ENCODE assay signal across 32 cellular contexts in the genomic region with DNA sequence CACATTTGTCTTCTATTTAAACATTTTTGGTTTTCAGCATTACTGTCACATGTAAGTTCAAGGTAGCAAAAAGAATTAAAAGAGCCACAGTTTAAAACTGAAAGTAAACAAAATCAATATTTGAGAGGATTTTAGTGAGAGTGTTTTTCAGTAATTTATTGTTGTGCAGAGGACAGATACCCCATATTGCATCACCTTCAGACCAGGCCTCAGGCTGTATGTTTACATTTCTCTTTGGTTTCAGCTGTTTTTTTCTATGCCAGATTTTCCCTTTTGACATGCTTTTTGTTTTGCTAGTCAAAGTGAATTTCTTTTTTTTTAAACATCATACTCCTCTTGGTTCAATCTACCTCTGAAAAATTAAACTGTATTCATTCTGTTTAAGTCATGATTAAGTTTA. TPM values are rescaled to one million over a fixed set of nuclear protein-coding genes. Genes with fewer than 3 reads are reported as not detected.
DNase-seq lines count a peak whose midpoint lies in the region; ATAC-seq and TF ChIP-seq lines count a peak whose summit lies in the region.
"Had no signal": no experiment of that assay in that cellular context is flagged by ENCODE, and none has a peak within 500 bp of the region (broad histone marks: within the 10 kb centered on the region; RNA-seq: fewer than 3 reads in every experiment).

No MANE protein-coding gene starts in this region.

- H3K9me3 Mint-ChIP-seq in WTC11 = no peaks in the 10 kb centered on the region
- H3K9me3 Mint-ChIP-seq: activated CD4-positive, alpha-beta memory T cell treated with anti-CD3 and anti-CD28 coated beads for 36 hours; activated naive CD4-positive, alpha-beta T cell treated with anti-CD3 and anti-CD28 coated beads, Interleukin-2, amount 50 U/mL, for 24 hours; effector memory CD8-positive, alpha-beta T cell had no signal

- no peaks in the 10 kb centered on the region for H3K27me3 ChIP-seq in GM23248 (replicated peaks; ENCODE audit: insufficient read depth)
- no peaks in the 10 kb centered on the region for H3K27me3 ChIP-seq in IMR-90 (ENCODE audit: control insufficient read depth, insufficient read depth, low read length)
- H3K27me3 ChIP-seq in liver (ENCODE audit: control insufficient read depth in 4 of 4, insufficient read depth in 4 of 4, low read length in 3 of 4) = no peaks in the 10 kb centered on the region
- H3K27me3 ChIP-seq in BE2C = no peaks in the 10 kb centered on the region
- H3K27me3 ChIP-seq: foreskin keratinocyte, heart left ventricle, suprapubic skin had no signal

- H2AK5ac ChIP-seq in IMR-90 (ENCODE audit: low read depth, low read length) = no peak overlapping the region

- H3K9ac ChIP-seq in GM23248 (no peak overlapping the region), IMR-90 (ENCODE audit: low read depth, low read length) (no peak overlapping the region), liver (ENCODE audit: low read depth in 1 of 2, low read length in 2 of 2) (peak overlapping the region in 1 of 2 donors; percentile 3)
- H3K9ac ChIP-seq: parathyroid adenoma, SK-N-SH had no signal

- no peaks in the 10 kb centered on the region for H3K79me1 ChIP-seq in IMR-90 (ENCODE audit: low read depth in 1 of 2, low read length in 2 of 2)

- DNase-seq in GM23248 (no peak), IMR-90 (no peak), WTC11 (ENCODE audit: low spot score) (no peak), BE2C (no peak)
- no peak for DNase-seq in stimulated activated naive CD8-positive, alpha-beta T cell treated with anti-CD3 and anti-CD28 coated beads, Interleukin-15, Interleukin-2, amounts not matched to agents 100 U/mL and 50 U/mL, for 24 hours
- DNase-seq: activated CD4-positive, alpha-beta memory T cell treated with anti-CD3 and anti-CD28 coated beads for 36 hours; activated CD4-positive, CD25-positive, alpha-beta regulatory T cell treated with anti-CD3 and anti-CD28 coated beads, Interleukin-2, amount 50 U/mL, for 72 hours; activated CD8-positive, alpha-beta memory T cell treated with anti-CD3 and anti-CD28 coated beads, Interleukin-2, amount 50 U/mL, for 48 hours; aorta; Caco-2; cortex of kidney; DMS79 treated with DMSO at 0.1 percent for 48 hours; effector memory CD8-positive, alpha-beta T cell; erythroblast; foreskin keratinocyte; GF-D8; heart left ventricle; mammary epithelial cell; NCI-H524 treated with DMSO at 0.1 percent for 48 hours; right cardiac atrium; RPMI8226; SK-N-SH; stimulated activated CD4-positive, alpha-beta T cell treated with anti-CD3 and anti-CD28 coated beads, Interleukin-12 subunit alpha, Interleukin-12 subunit beta, amount 100 ng/mL, for 4 hours; stimulated activated CD4-positive, alpha-beta T cell treated with anti-CD3 and anti-CD28 coated beads, Interleukin-4, amount 100 ng/mL, for 1 hour; T-helper 17 cell had no signal

- H3K4me1 Mint-ChIP-seq in WTC11 = peaks cover 6% of the 10 kb centered on the region
- H3K4me1 Mint-ChIP-seq: activated naive CD4-positive, alpha-beta T cell treated with anti-CD3 and anti-CD28 coated beads, Interleukin-2, amount 50 U/mL, for 24 hours; T-helper 17 cell had no signal

- CTCF ChIA-PET in IMR-90 (lab: Yijun Ruan, JAX) = interaction anchor here (0.6 kb wide), 1 partner anchor 83 kb away, joined by 3 read pairs; no protein-coding TSS in a partner anchor
- CTCF ChIA-PET in WTC11 (lab: Charles Lee) = interaction anchor here (1.0 kb wide), 1 partner anchor 9 kb away, joined by 4 read pairs; no protein-coding TSS in a partner anchor

- no peak overlapping the region for H3K23ac ChIP-seq in IMR-90 (ENCODE audit: low read depth, low read length)

- in situ Hi-C loops in GM23248 (cut with MboI) (no loop called here), IMR-90 (cut with MboI; ENCODE audit: low sequenced_read_pairs) (no loop called here)

- H3K4me1 ChIP-seq in GM23248 (ENCODE audit: insufficient read depth) (peaks cover 6% of the 10 kb centered on the region), IMR-90 (ENCODE audit: control insufficient read depth, insufficient read depth, low read length) (no peaks in the 10 kb centered on the region), liver (ENCODE audit: control insufficient read depth in 4 of 4, insufficient read depth in 4 of 4, low read length in 3 of 4) (peaks cover 0 to 13% (median 2%) of the 10 kb centered on the region in 4 donors), BE2C (peaks cover 24% of the 10 kb centered on the region)
- H3K4me1 ChIP-seq: Caco-2, foreskin keratinocyte, HAP-1, parathyroid adenoma, suprapubic skin had no signal

- no peak overlapping the region for H2BK20ac ChIP-seq in IMR-90 (ENCODE audit: low read depth, low read length)

- no peaks in the 10 kb centered on the region for H3K36me3 Mint-ChIP-seq in WTC11
- H3K36me3 Mint-ChIP-seq: activated CD4-positive, alpha-beta memory T cell treated with anti-CD3 and anti-CD28 coated beads for 36 hours; activated naive CD4-positive, alpha-beta T cell treated with anti-CD3 and anti-CD28 coated beads, Interleukin-2, amount 50 U/mL, for 24 hours had no signal

- H4K20me1 ChIP-seq in GM23248 (ENCODE audit: insufficient read depth) (no peaks in the 10 kb centered on the region), IMR-90 (ENCODE audit: insufficient read depth, low read length) (no peaks in the 10 kb centered on the region)

- H3K4ac ChIP-seq in IMR-90 (ENCODE audit: low read depth, low read length) = no peak overlapping the region

- H3K56ac ChIP-seq in IMR-90 (ENCODE audit: extremely low read depth, insufficient read depth, low read length) = no peak overlapping the region

- peak overlapping the region; percentile 52 for H2AFZ ChIP-seq in GM23248
- no peak overlapping the region for H2AFZ ChIP-seq in IMR-90 (replicated peaks; ENCODE audit: low read length, poor library complexity)
- H2AFZ ChIP-seq: parathyroid adenoma had no signal

- H3K9me2 ChIP-seq in GM23248 (ENCODE audit: insufficient read depth) = no peaks in the 10 kb centered on the region; the same call in 1 of the 2 replicates
- H3K9me2 ChIP-seq: SK-N-SH had no signal

- peak overlapping the region; percentile 10; the same call in 1 of the 2 replicates for H3K4me3 ChIP-seq in GM23248
- H3K4me3 ChIP-seq in IMR-90 (ENCODE audit: insufficient read depth, low read depth, low read length) = no peak overlapping the region
- no peak overlapping the region for H3K4me3 ChIP-seq in liver (ENCODE audit: low read depth in 1 of 3, low read length in 3 of 3)
- no peak overlapping the region for H3K4me3 ChIP-seq in BE2C (ENCODE audit: low read depth, low read length)
- H3K4me3 ChIP-seq: HAP-1, heart left ventricle, suprapubic skin had no signal

- no peak overlapping the region for H2BK15ac ChIP-seq in IMR-90 (ENCODE audit: low read depth, low read length)

- no peak overlapping the region for H3K4me2 ChIP-seq in GM23248 (ENCODE audit: unreplicated experiment)
- no peak overlapping the region for H3K4me2 ChIP-seq in IMR-90 (ENCODE audit: low read depth, low read length)
- H3K4me2 ChIP-seq: SK-N-SH had no signal

- ATAC-seq in IMR-90 (ENCODE audit: low read depth) = no peak
- no peak for ATAC-seq in WTC11
- no peak for ATAC-seq in GM18858 (IDR thresholded peaks at IDR 0.05; ENCODE audit: unreplicated experiment)
- ATAC-seq in stimulated activated naive CD8-positive, alpha-beta T cell treated with anti-CD3 and anti-CD28 coated beads, Interleukin-15, Interleukin-2, amounts not matched to agents 100 U/mL and 50 U/mL, for 24 hours = no peak
- ATAC-seq: effector memory CD8-positive, alpha-beta T cell; foreskin keratinocyte; heart left ventricle; right cardiac atrium; T-helper 17 cell had no signal

- H4K91ac ChIP-seq in IMR-90 (ENCODE audit: insufficient read depth, low read depth, low read length) = no peak overlapping the region

- no peak overlapping the region for H3K18ac ChIP-seq in IMR-90 (ENCODE audit: low read depth, low read length)

- POLR2A ChIA-PET in IMR-90 (lab: Charles Lee; ENCODE audit: unreplicated experiment) = no interaction called here
- POLR2A ChIA-PET in WTC11 (lab: Charles Lee) = interaction anchor here (0.6 to 1.0 kb wide), 3 partner anchors 12 to 795 kb away, joined by 3 to 5 read pairs (median 4); no protein-coding TSS in a partner anchor

- no peak overlapping the region for H4K8ac ChIP-seq in IMR-90 (ENCODE audit: low read depth in 2 of 2, low read length in 2 of 2)

- H3K79me2 ChIP-seq in GM23248 (ENCODE audit: insufficient read depth) = no peaks in the 10 kb centered on the region
- H3K79me2 ChIP-seq: parathyroid adenoma had no signal

- no peak overlapping the region for H3K27ac Mint-ChIP-seq in WTC11
- H3K27ac Mint-ChIP-seq: activated CD4-positive, alpha-beta memory T cell treated with anti-CD3 and anti-CD28 coated beads for 36 hours; activated naive CD4-positive, alpha-beta T cell treated with anti-CD3 and anti-CD28 coated beads, Interleukin-2, amount 50 U/mL, for 24 hours; effector memory CD8-positive, alpha-beta T cell; T-helper 17 cell had no signal

- TF ChIP-seq CTCF in IMR-90 (conservative IDR thresholded peaks at IDR 0.05; ENCODE audit: low read depth, low read length) (no peak), WTC11 (IDR thresholded peaks at IDR 0.05) (no peak), liver (IDR thresholded peaks at IDR 0.05; ENCODE audit: low read depth, low read length, missing input control) (no peak), BE2C (IDR thresholded peaks at IDR 0.05; ENCODE audit: low read depth, low read length) (no peak)

- BruUV-seq in IMR-90 (replicated peaks; lab: Mats Ljungman, UMichigan) = no TSS peak

- TF ChIP-seq RAD21 in IMR-90 (IDR thresholded peaks at IDR 0.05; ENCODE audit: low read length) = no peak
- peak; percentile 7 to 14 for TF ChIP-seq RAD21 in liver (IDR thresholded peaks at IDR 0.05)

- H3F3A ChIP-seq in GM23248 (ENCODE audit: insufficient read depth) = no peaks in the 10 kb centered on the region

- dilution Hi-C loops in IMR-90 (cut with HindIII; ENCODE audit: low sequenced_read_pairs, unreplicated experiment) = no loop called here

- no peak overlapping the region for H4K5ac ChIP-seq in IMR-90 (ENCODE audit: low read depth, low read length)

- no peak overlapping the region for H2BK120ac ChIP-seq in IMR-90 (ENCODE audit: low read depth, low read length)

- intact Hi-C loops in IMR-90 (cut with micrococcal nuclease) = no loop called here

- TF ChIP-seq POLR2A in IMR-90 (IDR thresholded peaks at IDR 0.05; ENCODE audit: low read depth, low read length) = no peak

- H3K27ac ChIP-seq in GM23248 (no peak overlapping the region), IMR-90 (ENCODE audit: insufficient read depth, low read length) (no peak overlapping the region), liver (ENCODE audit: low read depth in 1 of 2, low read length in 2 of 2) (peak overlapping the region; percentile 1 to 13)
- H3K27ac ChIP-seq: C4-2B, foreskin keratinocyte, heart left ventricle, parathyroid adenoma, suprapubic skin had no signal

- H3K9me1 ChIP-seq in IMR-90 (ENCODE audit: insufficient read depth, low read length) = no peaks in the 10 kb centered on the region

- no peaks in the 10 kb centered on the region for H3K27me3 Mint-ChIP-seq in WTC11 (ENCODE audit: low read depth)

- H3K14ac ChIP-seq in IMR-90 (replicated peaks; ENCODE audit: low read depth, low read length) = no peak overlapping the region

- H3K36me3 ChIP-seq in GM23248 (ENCODE audit: low read depth) (no peaks in the 10 kb centered on the region), IMR-90 (ENCODE audit: control insufficient read depth, insufficient read depth, low read length) (no peaks in the 10 kb centered on the region), liver (ENCODE audit: control insufficient read depth in 4 of 4, insufficient read depth in 3 of 4, low read depth in 1 of 4, low read length in 3 of 4) (no peaks in the 10 kb centered on the region), BE2C (no peaks in the 10 kb centered on the region)
- H3K36me3 ChIP-seq: HAP-1, heart left ventricle, suprapubic skin had no signal

- H3K9me3 ChIP-seq in GM23248 (ENCODE audit: low read depth) (no peaks in the 10 kb centered on the region), IMR-90 (ENCODE audit: control insufficient read depth, insufficient read depth, low read length) (no peaks in the 10 kb centered on the region), liver (ENCODE audit: control insufficient read depth in 4 of 4, low read length in 3 of 4) (no peaks in the 10 kb centered on the region), BE2C (no peaks in the 10 kb centered on the region)
- H3K9me3 ChIP-seq: Caco-2, HAP-1, heart left ventricle, SK-N-SH, suprapubic skin had no signal

- H3K4me3 Mint-ChIP-seq in WTC11 = no peak overlapping the region
- H3K4me3 Mint-ChIP-seq: activated CD4-positive, alpha-beta memory T cell treated with anti-CD3 and anti-CD28 coated beads for 36 hours; activated naive CD4-positive, alpha-beta T cell treated with anti-CD3 and anti-CD28 coated beads, Interleukin-2, amount 50 U/mL, for 24 hours; effector memory CD8-positive, alpha-beta T cell; T-helper 17 cell had no signal

- no peak overlapping the region for H2BK5ac ChIP-seq in IMR-90 (ENCODE audit: low read depth, low read length, poor library complexity, severe bottlenecking)

- H2AK9ac ChIP-seq in IMR-90 (replicated peaks; ENCODE audit: low read depth, low read length, poor library complexity) = no peak overlapping the region

RNA-seq across cellular contexts. Expression of a gene that starts 47.2 kb away (rescaled TPM):
- total RNA-seq in GM23248 (2014; rRNA removed; shearing (Covaris generic)) = 4.2 and 20.0 TPM in 2 replicates
- polyA plus RNA-seq in GM23248 (2016; fragmentation: Nextera tagmentation; extraction: Ambion mirVana) = 6.0 and 6.5 TPM in 2 replicates
- 5.8 and 6.8 TPM in 2 replicates for total RNA-seq in IMR-90 (2012; rRNA removed)
- 4.8 and 5.1 TPM in 2 replicates for polyA plus RNA-seq in IMR-90 (2012; rRNA removed)
- polyA plus RNA-seq in IMR-90 (2012; cell fraction: cytosol; rRNA removed) = 4.0 and 4.5 TPM in 2 replicates
- polyA plus RNA-seq in IMR-90 (2012; cell fraction: nucleus; rRNA removed; ENCODE audit: low replicate concordance) = 10.3 and 12.9 TPM in 2 replicates
- 7.3 to 10.0 TPM (median 8.0 TPM) in 3 replicates for total RNA-seq in WTC11 (2021)
- 1 to 10 TPM; 5.0 to 9.5 TPM for total RNA-seq in liver
- polyA plus RNA-seq in liver = 1 to 10 TPM; 3.7 to 8.0 TPM
- 5.1 TPM for polyA plus RNA-seq in BE2C (2012; ENCODE audit: insufficient read depth, insufficient read length, low read depth)

Comparison
In these comparisons a context has a peak if more than half of its experiments do, and no peak if none do; other contexts are left out.
1. H3K27ac ChIP-seq: peak in liver (2 of 2); none in GM23248 (single experiment) and IMR-90 (single experiment).